In genomic region chr10:119852822-119853221, GRCh38 we compare ENCODE assay signal across 24 cellular contexts.
"Had no signal": no experiment of that assay in that cellular context is flagged by ENCODE, and none has a peak within 500 bp of the region (broad histone marks: within the 10 kb centered on the region; RNA-seq: fewer than 3 reads in every experiment).

No MANE protein-coding gene starts in this region.

- DNase-seq: activated CD4-positive, alpha-beta T cell treated with anti-CD3 and anti-CD28 coated beads for 48 hours; activated CD4-positive, alpha-beta T cell treated with anti-CD3 and anti-CD28 coated beads, Interleukin-2, amount 50 U/mL, for 4 hours; activated CD4-positive, CD25-positive, alpha-beta regulatory T cell treated with anti-CD3 and anti-CD28 coated beads, Interleukin-2, amount 50 U/mL, for 72 hours; activated gamma-delta T cell treated with Interleukin-2 at 50 U/mL for 16 hours; activated naive CD4-positive, alpha-beta T cell treated with anti-CD3 and anti-CD28 coated beads, Interleukin-2, amount 10 ng/mL, durations not matched to agents 7 days and 5 days; activated naive CD8-positive, alpha-beta T cell treated with anti-CD3 and anti-CD28 coated beads for 36 hours; activated T-cell treated with anti-CD3 and anti-CD28 coated beads, Interleukin-2, amount 50 U/mL, for 48 hours; MG63; MV-4-11; NCI-H1092 treated with DMSO at 0.1 percent for 48 hours; NCI-H1417 treated with DMSO at 0.1 percent for 48 hours; NCI-H1694; NCI-H2029; NCI-H446; NCI-H526; NCI-H774; Peyer's patch; SHP77; SW 1271; T-helper 9 cell had no signal

- ATAC-seq: SK-N-SH treated with all-trans-retinoic acid at 6 μM for 48 hours, WTC11 had no signal

- H3K9me3 ChIP-seq: MG63, Peyer's patch, SJSA1 had no signal

- H3K4me3 ChIP-seq: MG63, Peyer's patch, SJSA1 had no signal

- H3K27me3 ChIP-seq: MG63, Peyer's patch, SJSA1 had no signal

- H3K27ac ChIP-seq: Peyer's patch, RWPE1, SJSA1 had no signal

- H3K4me1 ChIP-seq: Peyer's patch had no signal
